In genomic region chr7:3781607-3782006, GRCh38 we compare ENCODE assay signal across 31 cellular contexts.
"Had no signal": no experiment of that assay in that cellular context is flagged by ENCODE, and none has a peak within 500 bp of the region (broad histone marks: within the 10 kb centered on the region; RNA-seq: fewer than 3 reads in every experiment).

No MANE protein-coding gene starts in this region.

- ATAC-seq: naive thymus-derived CD8-positive, alpha-beta T cell; natural killer cell treated with Interleukin-12 subunit alpha and Interleukin-12 subunit beta and Interleukin-15 and Interleukin-18, amount 100 ng/mL, for 72 hours; psoas muscle; right cardiac atrium; sciatic nerve; stimulated activated memory B cell treated with anti-CD40 and anti-IgM and Interleukin-4, amounts not matched to agents 10 μg/mL and 1 μg/mL and 100 μg/mL, for 72 hours; stimulated activated naive CD8-positive, alpha-beta T cell treated with anti-CD3 and anti-CD28 coated beads, Interleukin-15, amount 100 ng/mL, for 72 hours; stimulated activated naive CD8-positive, alpha-beta T cell treated with anti-CD3 and anti-CD28 coated beads, Interleukin-15, Interleukin-2, amounts not matched to agents 100 U/mL and 50 U/mL, for 24 hours; upper lobe of right lung had no signal

- H3K27ac Mint-ChIP-seq: natural killer cell treated with Interleukin-12 subunit alpha and Interleukin-12 subunit beta and Interleukin-15 and Interleukin-18, amount 100 ng/mL, for 72 hours; neural progenitor cell; progenitor cell of endocrine pancreas; stimulated activated memory B cell treated with anti-CD40 and anti-IgM and Interleukin-4, amounts not matched to agents 10 μg/mL and 1 μg/mL and 100 μg/mL, for 72 hours; type B pancreatic cell had no signal

- H3K36me3 ChIP-seq: neural progenitor cell, ovary, spleen, suprapubic skin, tibial artery, transverse colon, upper lobe of right lung, uterus had no signal

- DNase-seq: naive thymus-derived CD8-positive, alpha-beta T cell; occipital lobe; ovary; posterior cingulate gyrus; psoas muscle; right cardiac atrium; spleen; stimulated activated CD4-positive, alpha-beta T cell treated with anti-CD3 and anti-CD28 coated beads, Interleukin-12 subunit alpha, Interleukin-12 subunit beta, amount 100 ng/mL, for 4 hours; stimulated activated CD4-positive, alpha-beta T cell treated with anti-CD3 and anti-CD28 coated beads, Interleukin-1b, Interleukin-23, amount 100 ng/mL, for 48 hours; stimulated activated CD4-positive, alpha-beta T cell treated with anti-CD3 and anti-CD28 coated beads, Interleukin-4, amount 100 ng/mL, for 1 hour; stimulated activated CD4-positive, alpha-beta T cell treated with anti-CD3 and anti-CD28 coated beads, Interleukin-4, amount 100 ng/mL, for 4 hours; stimulated activated CD8-positive, alpha-beta memory T cell treated with anti-CD3 and anti-CD28 coated beads, Interleukin-4, amount 100 ng/mL, for 48 hours; stimulated activated naive CD4-positive, alpha-beta T cell; stimulated activated naive CD8-positive, alpha-beta T cell treated with anti-CD3 and anti-CD28 coated beads, Interleukin-15, amount 100 ng/mL, for 72 hours; stimulated activated naive CD8-positive, alpha-beta T cell treated with anti-CD3 and anti-CD28 coated beads, Interleukin-15, Interleukin-2, amounts not matched to agents 100 U/mL and 50 U/mL, for 24 hours; substantia nigra; testis; tibial artery; transverse colon; upper lobe of right lung; uterus had no signal

- H3K4me3 ChIP-seq: neural progenitor cell, ovary, psoas muscle, skin epidermis, smooth muscle cell, spleen, suprapubic skin, testis, tibial artery, transverse colon, upper lobe of right lung, uterus had no signal

- H3K4me1 ChIP-seq: parathyroid adenoma, psoas muscle, spleen, suprapubic skin, testis, tibial artery, transverse colon, upper lobe of right lung, uterus had no signal

- H3K9me3 ChIP-seq: testis, upper lobe of right lung had no signal

- H3K27me3 Mint-ChIP-seq: progenitor cell of endocrine pancreas had no signal

- H3K4me1 Mint-ChIP-seq: naive thymus-derived CD8-positive, alpha-beta T cell; stimulated activated memory B cell treated with anti-CD40 and anti-IgM and Interleukin-4, amounts not matched to agents 10 μg/mL and 1 μg/mL and 100 μg/mL, for 72 hours; stimulated activated naive CD8-positive, alpha-beta T cell treated with anti-CD3 and anti-CD28 coated beads, Interleukin-15, amount 100 ng/mL, for 72 hours had no signal

- H3K36me3 Mint-ChIP-seq: type B pancreatic cell had no signal

- H3K27ac ChIP-seq: neural progenitor cell, ovary, parathyroid adenoma, psoas muscle, skin epidermis, spleen, suprapubic skin, testis, tibial artery, transverse colon, upper lobe of right lung, uterus had no signal

- H3K4me3 Mint-ChIP-seq: naive thymus-derived CD8-positive, alpha-beta T cell; natural killer cell treated with Interleukin-12 subunit alpha and Interleukin-12 subunit beta and Interleukin-15 and Interleukin-18, amount 100 ng/mL, for 72 hours; neural progenitor cell; stimulated activated memory B cell treated with anti-CD40 and anti-IgM and Interleukin-4, amounts not matched to agents 10 μg/mL and 1 μg/mL and 100 μg/mL, for 72 hours; stimulated activated naive CD8-positive, alpha-beta T cell treated with anti-CD3 and anti-CD28 coated beads, Interleukin-15, amount 100 ng/mL, for 72 hours; type B pancreatic cell had no signal

- H3K27me3 ChIP-seq: neural progenitor cell, ovary, suprapubic skin, testis, tibial artery, transverse colon, upper lobe of right lung, uterus had no signal

- H3K9ac ChIP-seq: neural progenitor cell, parathyroid adenoma had no signal
